20 cellular contexts compared by ENCODE assay signal in genomic region chr19:14411161-14411560, GRCh38. TPM values are rescaled to one million over a fixed set of nuclear protein-coding genes. Genes with fewer than 3 reads are reported as not detected.
A peak's percentile ranks its signal among the peaks of the same experiment; 100 is the strongest.
DNase-seq lines count a peak whose midpoint lies in the region; TF ChIP-seq lines count a peak whose summit lies in the region.
"Had no signal": no experiment of that assay in that cellular context is flagged by ENCODE, and none has a peak within 500 bp of the region (broad histone marks: within the 10 kb centered on the region; RNA-seq: fewer than 3 reads in every experiment).

No MANE protein-coding gene starts in this region.

- H3K4me2 ChIP-seq in osteoblast (ENCODE audit: insufficient read depth, low read length): no peak overlapping the region

- peaks cover 63% of the 10 kb centered on the region for H3K79me2 ChIP-seq in osteoblast (ENCODE audit: insufficient read depth, low read length)

- peaks cover 74% of the 10 kb centered on the region for H3K36me3 Mint-ChIP-seq in activated CD4-positive, alpha-beta T cell treated with anti-CD3 and anti-CD28 coated beads, Interleukin-2, amount 10 ng/mL, durations not matched to agents 24 days and 14 days (ENCODE audit: low read depth)
- peaks cover 75% of the 10 kb centered on the region for H3K36me3 Mint-ChIP-seq in activated CD4-positive, alpha-beta T cell treated with anti-CD3 and anti-CD28 coated beads, Interleukin-2, amount 10 ng/mL, durations not matched to agents 7 days and 5 days (ENCODE audit: low read depth)

- H3K9me3 ChIP-seq in osteoblast (ENCODE audit: low read depth, low read length): no peaks in the 10 kb centered on the region
- H3K9me3 ChIP-seq: HAP-1 had no signal

- H3K27me3 ChIP-seq in osteoblast (ENCODE audit: insufficient read depth, low read length): no peaks in the 10 kb centered on the region
- H3K27me3 ChIP-seq: foreskin keratinocyte had no signal

- intact Hi-C loops in activated CD4-positive, alpha-beta T cell treated with anti-CD3 and anti-CD28 coated beads, Interleukin-2, amount 10 ng/mL, durations not matched to agents 24 days and 14 days (cut with micrococcal nuclease): loop anchor here (10.0 kb wide), 1 partner anchor 1476 kb away; the partner anchor contains the start of genes CALR and FARSA

- H2AFZ ChIP-seq in osteoblast (ENCODE audit: low read length): no peak overlapping the region

- peaks cover 55% of the 10 kb centered on the region for H4K20me1 ChIP-seq in osteoblast (ENCODE audit: insufficient read depth, low read length)

- H3K9me3 Mint-ChIP-seq in activated CD4-positive, alpha-beta T cell treated with anti-CD3 and anti-CD28 coated beads, Interleukin-2, amount 10 ng/mL, durations not matched to agents 24 days and 14 days: no peaks in the 10 kb centered on the region
- H3K9me3 Mint-ChIP-seq in activated CD4-positive, alpha-beta T cell treated with anti-CD3 and anti-CD28 coated beads, Interleukin-2, amount 10 ng/mL, durations not matched to agents 7 days and 5 days: no peaks in the 10 kb centered on the region
- H3K9me3 Mint-ChIP-seq: nephron progenitor cell had no signal

- H3K36me3 ChIP-seq in osteoblast (ENCODE audit: insufficient read depth, low read length): peaks cover 66% of the 10 kb centered on the region

- peak overlapping the region; percentile 51 for H3K27ac Mint-ChIP-seq in activated CD4-positive, alpha-beta T cell treated with anti-CD3 and anti-CD28 coated beads, Interleukin-2, amount 10 ng/mL, durations not matched to agents 24 days and 14 days
- no peak overlapping the region for H3K27ac Mint-ChIP-seq in activated CD4-positive, alpha-beta T cell treated with anti-CD3 and anti-CD28 coated beads, Interleukin-2, amount 10 ng/mL, durations not matched to agents 7 days and 5 days
- H3K27ac Mint-ChIP-seq: nephron progenitor cell, progenitor cell of endocrine pancreas had no signal

- H3K4me1 Mint-ChIP-seq in activated CD4-positive, alpha-beta T cell treated with anti-CD3 and anti-CD28 coated beads, Interleukin-2, amount 10 ng/mL, durations not matched to agents 24 days and 14 days: peaks cover 31% of the 10 kb centered on the region
- peaks cover 56% of the 10 kb centered on the region for H3K4me1 Mint-ChIP-seq in activated CD4-positive, alpha-beta T cell treated with anti-CD3 and anti-CD28 coated beads, Interleukin-2, amount 10 ng/mL, durations not matched to agents 7 days and 5 days

- H3K4me1 ChIP-seq in osteoblast (ENCODE audit: insufficient read depth, low read length): peaks cover 9% of the 10 kb centered on the region
- H3K4me1 ChIP-seq: foreskin keratinocyte had no signal

- no peak overlapping the region for H3K4me3 ChIP-seq in osteoblast (ENCODE audit: insufficient read depth, low read length)
- H3K4me3 ChIP-seq: HAP-1 had no signal

- no peak overlapping the region for H3K4me3 Mint-ChIP-seq in activated CD4-positive, alpha-beta T cell treated with anti-CD3 and anti-CD28 coated beads, Interleukin-2, amount 10 ng/mL, durations not matched to agents 24 days and 14 days
- no peak overlapping the region for H3K4me3 Mint-ChIP-seq in activated CD4-positive, alpha-beta T cell treated with anti-CD3 and anti-CD28 coated beads, Interleukin-2, amount 10 ng/mL, durations not matched to agents 7 days and 5 days
- H3K4me3 Mint-ChIP-seq: nephron progenitor cell had no signal

- no peak for TF ChIP-seq CTCF in osteoblast (IDR thresholded peaks at IDR 0.05; ENCODE audit: extremely low read depth, low read depth, low read length)

- no peak for DNase-seq in activated CD4-positive, alpha-beta T cell treated with anti-CD3 and anti-CD28 coated beads, Interleukin-2, amount 10 ng/mL, durations not matched to agents 24 days and 14 days
- DNase-seq in activated CD4-positive, alpha-beta T cell treated with anti-CD3 and anti-CD28 coated beads, Interleukin-2, amount 10 ng/mL, durations not matched to agents 7 days and 5 days: no peak
- peak; percentile 44 for DNase-seq in NCI-H2107 treated with DMSO at 0.1 percent for 48 hours (lab: John Stamatoyannopoulos, UW; ENCODE audit: unreplicated experiment)
- DNase-seq in astrocyte of the hippocampus (ENCODE audit: low read depth, low spot score): peak; percentile 92
- DNase-seq in osteoblast (ENCODE audit: insufficient read length, low spot score, missing footprints): peak; percentile 66
- no peak for DNase-seq in activated effector memory CD4-positive, alpha-beta T cell treated with anti-CD3 and anti-CD28 coated beads, Interleukin-2, amount 50 U/mL, for 16 hours
- DNase-seq in NCI-H2081 treated with DMSO at 0.1 percent for 48 hours (lab: John Stamatoyannopoulos, UW): no peak
- DNase-seq in foreskin melanocyte: no peak
- DNase-seq: 8988T; dermis blood vessel endothelial cell; foreskin keratinocyte; GF-D8; kidney glomerular epithelial cell; mesenchymal stem cell; NCI-H1930; NCI-H446 treated with DMSO at 0.1 percent for 48 hours; nephron progenitor cell; NK-92 treated with Interleukin-12 subunit alpha and Interleukin-12 subunit beta, amount 100 ng/mL, for 24 hours had no signal

- no peak overlapping the region for H3K27ac ChIP-seq in osteoblast (ENCODE audit: low read depth, low read length)
- H3K27ac ChIP-seq: foreskin keratinocyte had no signal

- POLR2A ChIA-PET in activated CD4-positive, alpha-beta T cell treated with anti-CD3 and anti-CD28 coated beads, Interleukin-2, amount 10 ng/mL, durations not matched to agents 7 days and 5 days (lab: Charles Lee): no interaction called here

- H3K27me3 Mint-ChIP-seq in activated CD4-positive, alpha-beta T cell treated with anti-CD3 and anti-CD28 coated beads, Interleukin-2, amount 10 ng/mL, durations not matched to agents 24 days and 14 days: no peaks in the 10 kb centered on the region
- H3K27me3 Mint-ChIP-seq in activated CD4-positive, alpha-beta T cell treated with anti-CD3 and anti-CD28 coated beads, Interleukin-2, amount 10 ng/mL, durations not matched to agents 7 days and 5 days: no peaks in the 10 kb centered on the region
- H3K27me3 Mint-ChIP-seq: progenitor cell of endocrine pancreas had no signal

- CTCF ChIA-PET in activated CD4-positive, alpha-beta T cell treated with anti-CD3 and anti-CD28 coated beads, Interleukin-2, amount 10 ng/mL, durations not matched to agents 7 days and 5 days (lab: Charles Lee): interaction anchor here (0.9 to 2.5 kb wide), 4 partner anchors 10 to 275 kb away, joined by 3 to 10 read pairs (median 3); partner anchors contain the start of gene ASF1B

RNA-seq across cellular contexts. Expression of gene DDX39A, which starts 8.0 kb away (rescaled TPM):
- total RNA-seq in activated CD4-positive, alpha-beta T cell treated with anti-CD3 and anti-CD28 coated beads, Interleukin-2, amount 10 ng/mL, durations not matched to agents 24 days and 14 days: 274 and 280 TPM in 2 replicates
- total RNA-seq in activated CD4-positive, alpha-beta T cell treated with anti-CD3 and anti-CD28 coated beads, Interleukin-2, amount 10 ng/mL, durations not matched to agents 7 days and 5 days: 100 to 1,000 TPM; 232 to 269 TPM
- 42.1 and 49.2 TPM in 2 replicates for total RNA-seq in osteoblast

RNA-seq across cellular contexts. Expression of gene PKN1, which starts 21.9 kb away (rescaled TPM):
- 172 and 180 TPM in 2 replicates for total RNA-seq in activated CD4-positive, alpha-beta T cell treated with anti-CD3 and anti-CD28 coated beads, Interleukin-2, amount 10 ng/mL, durations not matched to agents 24 days and 14 days
- total RNA-seq in activated CD4-positive, alpha-beta T cell treated with anti-CD3 and anti-CD28 coated beads, Interleukin-2, amount 10 ng/mL, durations not matched to agents 7 days and 5 days: 100 to 1,000 TPM; 238 to 242 TPM
- 138 and 167 TPM in 2 replicates for total RNA-seq in osteoblast

RNA-seq across cellular contexts. Expression of gene ADGRE5, which starts 29.9 kb away (rescaled TPM):
- total RNA-seq in activated CD4-positive, alpha-beta T cell treated with anti-CD3 and anti-CD28 coated beads, Interleukin-2, amount 10 ng/mL, durations not matched to agents 24 days and 14 days: 206 and 209 TPM in 2 replicates
- 100 to 1,000 TPM; 304 to 310 TPM for total RNA-seq in activated CD4-positive, alpha-beta T cell treated with anti-CD3 and anti-CD28 coated beads, Interleukin-2, amount 10 ng/mL, durations not matched to agents 7 days and 5 days
- total RNA-seq in osteoblast: 16.8 and 25.3 TPM in 2 replicates

Comparison
In these comparisons a context has a peak if more than half of its experiments do, and no peak if none do; other contexts are left out.
1. DNase-seq: peak in NCI-H2107 treated with DMSO at 0.1 percent for 48 hours (single experiment), astrocyte of the hippocampus (single experiment) and osteoblast (single experiment); none in activated CD4-positive, alpha-beta T cell treated with anti-CD3 and anti-CD28 coated beads, Interleukin-2, amount 10 ng/mL, durations not matched to agents 24 days and 14 days (single experiment), activated CD4-positive, alpha-beta T cell treated with anti-CD3 and anti-CD28 coated beads, Interleukin-2, amount 10 ng/mL, durations not matched to agents 7 days and 5 days (single experiment), activated effector memory CD4-positive, alpha-beta T cell treated with anti-CD3 and anti-CD28 coated beads, Interleukin-2, amount 50 U/mL, for 16 hours (single experiment), NCI-H2081 treated with DMSO at 0.1 percent for 48 hours (single experiment) and foreskin melanocyte (single experiment).